16 cellular contexts compared by ENCODE assay signal in genomic region chr12:1505151-1505450, GRCh38.
DNase-seq lines count a peak whose midpoint lies in the region; ATAC-seq and TF ChIP-seq lines count a peak whose summit lies in the region.
"Had no signal": no experiment of that assay in that cellular context is flagged by ENCODE, and none has a peak within 500 bp of the region (broad histone marks: within the 10 kb centered on the region; RNA-seq: fewer than 3 reads in every experiment).

No MANE protein-coding gene starts in this region.

- H3K4me3 Mint-ChIP-seq in activated naive CD8-positive, alpha-beta T cell treated with anti-CD3 and anti-CD28 coated beads for 36 hours, result no peak overlapping the region
- H3K4me3 Mint-ChIP-seq in activated naive CD8-positive, alpha-beta T cell treated with anti-CD3 and anti-CD28 coated beads, Interleukin-2, amount 50 U/mL, for 24 hours, result no peak overlapping the region
- peak overlapping the region; percentile 41 for H3K4me3 Mint-ChIP-seq in activated T-helper 17 cell treated with anti-CD3 and anti-CD28 coated beads, Interleukin-2, amount 50 U/mL, for 72 hours
- no peak overlapping the region for H3K4me3 Mint-ChIP-seq in progenitor cell of endocrine pancreas (ENCODE audit: low read depth)
- H3K4me3 Mint-ChIP-seq: H9 had no signal

- H3K27me3 ChIP-seq in tibial nerve, result no peaks in the 10 kb centered on the region
- H3K27me3 ChIP-seq in MG63, result no peaks in the 10 kb centered on the region
- H3K27me3 ChIP-seq: BE2C had no signal

- H3K4me1 Mint-ChIP-seq in activated naive CD8-positive, alpha-beta T cell treated with anti-CD3 and anti-CD28 coated beads for 36 hours, result peaks cover 14% of the 10 kb centered on the region
- peaks cover 13% of the 10 kb centered on the region for H3K4me1 Mint-ChIP-seq in activated naive CD8-positive, alpha-beta T cell treated with anti-CD3 and anti-CD28 coated beads, Interleukin-2, amount 50 U/mL, for 24 hours
- peaks cover 9% of the 10 kb centered on the region for H3K4me1 Mint-ChIP-seq in activated T-helper 17 cell treated with anti-CD3 and anti-CD28 coated beads, Interleukin-2, amount 50 U/mL, for 72 hours
- H3K4me1 Mint-ChIP-seq in progenitor cell of endocrine pancreas (ENCODE audit: low read depth), result no peaks in the 10 kb centered on the region

- TF ChIP-seq POLR2A in tibial nerve (IDR thresholded peaks at IDR 0.05), result no peak

- peak overlapping the region; percentile 47 for H3K27ac Mint-ChIP-seq in activated naive CD8-positive, alpha-beta T cell treated with anti-CD3 and anti-CD28 coated beads for 36 hours
- H3K27ac Mint-ChIP-seq in activated naive CD8-positive, alpha-beta T cell treated with anti-CD3 and anti-CD28 coated beads, Interleukin-2, amount 50 U/mL, for 24 hours, result no peak overlapping the region
- H3K27ac Mint-ChIP-seq in activated T-helper 17 cell treated with anti-CD3 and anti-CD28 coated beads, Interleukin-2, amount 50 U/mL, for 72 hours, result no peak overlapping the region
- H3K27ac Mint-ChIP-seq in progenitor cell of endocrine pancreas, result peak overlapping the region; percentile 35
- H3K27ac Mint-ChIP-seq: H9 had no signal

- no peak overlapping the region for H3K4me3 ChIP-seq in tibial nerve
- no peak overlapping the region for H3K4me3 ChIP-seq in MG63
- H3K4me3 ChIP-seq: K562 had no signal

- no peak for DNase-seq in activated naive CD8-positive, alpha-beta T cell treated with anti-CD3 and anti-CD28 coated beads for 36 hours
- no peak for DNase-seq in activated naive CD8-positive, alpha-beta T cell treated with anti-CD3 and anti-CD28 coated beads, Interleukin-2, amount 50 U/mL, for 24 hours
- DNase-seq in progenitor cell of endocrine pancreas (ENCODE audit: low spot score, unreplicated experiment) (no peak), AG20443 (ENCODE audit: low spot score) (no peak), tibial nerve (ENCODE audit: low spot score in 2 of 2) (no peak), MG63 (no peak)
- DNase-seq: BE2C; Calu3; CD4-positive, alpha-beta memory T cell; DMS79 treated with DMSO at 0.1 percent for 48 hours; GOT3; IMR-90 had no signal

- H3K9me3 ChIP-seq in tibial nerve (no peaks in the 10 kb centered on the region), MG63 (no peaks in the 10 kb centered on the region)
- H3K9me3 ChIP-seq: BE2C had no signal

- H3K9me3 Mint-ChIP-seq in activated naive CD8-positive, alpha-beta T cell treated with anti-CD3 and anti-CD28 coated beads for 36 hours, result no peaks in the 10 kb centered on the region
- no peaks in the 10 kb centered on the region for H3K9me3 Mint-ChIP-seq in activated naive CD8-positive, alpha-beta T cell treated with anti-CD3 and anti-CD28 coated beads, Interleukin-2, amount 50 U/mL, for 24 hours
- no peaks in the 10 kb centered on the region for H3K9me3 Mint-ChIP-seq in activated T-helper 17 cell treated with anti-CD3 and anti-CD28 coated beads, Interleukin-2, amount 50 U/mL, for 72 hours
- H3K9me3 Mint-ChIP-seq in progenitor cell of endocrine pancreas (ENCODE audit: low read depth), result no peaks in the 10 kb centered on the region
- H3K9me3 Mint-ChIP-seq: CD4-positive, alpha-beta memory T cell; H9 had no signal

- H3K36me3 Mint-ChIP-seq in activated naive CD8-positive, alpha-beta T cell treated with anti-CD3 and anti-CD28 coated beads for 36 hours, result no peaks in the 10 kb centered on the region
- H3K36me3 Mint-ChIP-seq in activated naive CD8-positive, alpha-beta T cell treated with anti-CD3 and anti-CD28 coated beads, Interleukin-2, amount 50 U/mL, for 24 hours (ENCODE audit: low read depth), result no peaks in the 10 kb centered on the region
- no peaks in the 10 kb centered on the region for H3K36me3 Mint-ChIP-seq in activated T-helper 17 cell treated with anti-CD3 and anti-CD28 coated beads, Interleukin-2, amount 50 U/mL, for 72 hours (ENCODE audit: low read depth)
- no peaks in the 10 kb centered on the region for H3K36me3 Mint-ChIP-seq in progenitor cell of endocrine pancreas (ENCODE audit: insufficient read depth)
- H3K36me3 Mint-ChIP-seq: CD14-positive monocyte; CD4-positive, alpha-beta memory T cell had no signal

- H3K27me3 Mint-ChIP-seq in activated naive CD8-positive, alpha-beta T cell treated with anti-CD3 and anti-CD28 coated beads for 36 hours, result peaks cover 29% of the 10 kb centered on the region
- H3K27me3 Mint-ChIP-seq in activated naive CD8-positive, alpha-beta T cell treated with anti-CD3 and anti-CD28 coated beads, Interleukin-2, amount 50 U/mL, for 24 hours, result peaks cover 29% of the 10 kb centered on the region
- peaks cover 24% of the 10 kb centered on the region for H3K27me3 Mint-ChIP-seq in activated T-helper 17 cell treated with anti-CD3 and anti-CD28 coated beads, Interleukin-2, amount 50 U/mL, for 72 hours
- no peaks in the 10 kb centered on the region for H3K27me3 Mint-ChIP-seq in progenitor cell of endocrine pancreas

- no peak for TF ChIP-seq CTCF in progenitor cell of endocrine pancreas (IDR thresholded peaks at IDR 0.05; ENCODE audit: unreplicated experiment)
- no peak for TF ChIP-seq CTCF in tibial nerve (IDR thresholded peaks at IDR 0.05)

- no peaks in the 10 kb centered on the region for H3K36me3 ChIP-seq in tibial nerve
- peaks cover 2% of the 10 kb centered on the region for H3K36me3 ChIP-seq in MG63
- H3K36me3 ChIP-seq: BE2C had no signal

- TF ChIP-seq EP300 in tibial nerve (IDR thresholded peaks at IDR 0.05), result no peak

- WGBS in tibial nerve, 2 donors, result 76 to 77% methylated on average over 12 of the region's 12 CpGs

- no peak overlapping the region for H3K27ac ChIP-seq in tibial nerve

- ATAC-seq in activated naive CD8-positive, alpha-beta T cell treated with anti-CD3 and anti-CD28 coated beads, Interleukin-2, amount 50 U/mL, for 24 hours, result no peak
- ATAC-seq in activated T-helper 17 cell treated with anti-CD3 and anti-CD28 coated beads, Interleukin-2, amount 50 U/mL, for 72 hours (replicated peaks), result no peak
- ATAC-seq: K562 had no signal

- H3K4me1 ChIP-seq in tibial nerve, result peaks cover 0 to 4% (median 2%) of the 10 kb centered on the region in 4 donors
- H3K4me1 ChIP-seq: BE2C had no signal

Comparison
In these comparisons a context has a peak if more than half of its experiments do, and no peak if none do; other contexts are left out.
1. H3K27ac Mint-ChIP-seq: peak in activated naive CD8-positive, alpha-beta T cell treated with anti-CD3 and anti-CD28 coated beads for 36 hours (single experiment) and progenitor cell of endocrine pancreas (single experiment); none in activated naive CD8-positive, alpha-beta T cell treated with anti-CD3 and anti-CD28 coated beads, Interleukin-2, amount 50 U/mL, for 24 hours (single experiment) and activated T-helper 17 cell treated with anti-CD3 and anti-CD28 coated beads, Interleukin-2, amount 50 U/mL, for 72 hours (single experiment).